1 cellular context compared by ENCODE assay signal in genomic region chr9:127723450-127723849, GRCh38.
TF ChIP-seq lines count a peak whose summit lies in the region.

No MANE protein-coding gene starts in this region.

TF ChIP-seq in SK-N-SH, 30 proteins besides CTCF, POLR2A, EP300 and RAD21 (continued from another document):
- no peak for TF ChIP-seq POLR2AphosphoS5 (IDR thresholded peaks at IDR 0.05; ENCODE audit: low read depth, low read length)
TF ChIP-seq in SK-N-SH: peak in this region for 1.
